10 cellular contexts compared by ENCODE assay signal in genomic region chr19:58562126-58563033, GRCh38. TPM values are rescaled to one million over a fixed set of nuclear protein-coding genes. Genes with fewer than 3 reads are reported as not detected.
DNase-seq lines count a peak whose midpoint lies in the region; ATAC-seq and TF ChIP-seq lines count a peak whose summit lies in the region.
"Had no signal": no experiment of that assay in that cellular context is flagged by ENCODE, and none has a peak within 500 bp of the region (broad histone marks: within the 10 kb centered on the region; RNA-seq: fewer than 3 reads in every experiment).

No MANE protein-coding gene starts in this region.

- peaks cover 14% of the 10 kb centered on the region for H3K36me3 Mint-ChIP-seq in endodermal cell (ENCODE audit: low read depth)
- H3K36me3 Mint-ChIP-seq in natural killer cell treated with Interleukin-12 subunit alpha and Interleukin-12 subunit beta and Interleukin-15 and Interleukin-18, amount 100 ng/mL, for 72 hours = peaks cover 8% of the 10 kb centered on the region
- peaks cover 1% of the 10 kb centered on the region for H3K36me3 Mint-ChIP-seq in progenitor cell of endocrine pancreas (ENCODE audit: insufficient read depth)

- H3K9me3 ChIP-seq in BLaER1 (no peaks in the 10 kb centered on the region), endodermal cell (ENCODE audit: control insufficient read depth, low read length) (no peaks in the 10 kb centered on the region)
- H3K9me3 ChIP-seq: HAP-1 had no signal

- peak overlapping the region; percentile 99 for H3K27ac ChIP-seq in BLaER1
- no peak overlapping the region for H3K27ac ChIP-seq in endodermal cell (ENCODE audit: low read depth, low read length)

- H3K36me3 ChIP-seq in BLaER1 = peaks cover 18% of the 10 kb centered on the region
- peaks cover 10% of the 10 kb centered on the region for H3K36me3 ChIP-seq in endodermal cell (ENCODE audit: control insufficient read depth, insufficient read depth, low read length)

- ATAC-seq in natural killer cell treated with Interleukin-12 subunit alpha and Interleukin-12 subunit beta and Interleukin-15 and Interleukin-18, amount 100 ng/mL, for 72 hours = peak in 1 of 2 donors; percentile 28
- no peak for ATAC-seq in HG03025 (IDR thresholded peaks at IDR 0.05; ENCODE audit: low FRiP score, unreplicated experiment)
- no peak for ATAC-seq in HG02610 (IDR thresholded peaks at IDR 0.05; ENCODE audit: unreplicated experiment)
- ATAC-seq in GM18498 (IDR thresholded peaks at IDR 0.05; ENCODE audit: unreplicated experiment) = no peak

- H3K4me3 ChIP-seq in BLaER1 (peak overlapping the region; percentile 63), endodermal cell (ENCODE audit: low read length) (peak overlapping the region; percentile 29)
- H3K4me3 ChIP-seq: HAP-1 had no signal

- WGBS in endodermal cell (ENCODE audit: insufficient coverage in 1 of 2, insufficient read length in 1 of 2), 2 experiments = 62 to 66% methylated on average over 62 to 107 of the region's 107 CpGs

- H3K4me3 Mint-ChIP-seq in endodermal cell = no peak overlapping the region
- H3K4me3 Mint-ChIP-seq in natural killer cell treated with Interleukin-12 subunit alpha and Interleukin-12 subunit beta and Interleukin-15 and Interleukin-18, amount 100 ng/mL, for 72 hours = peak overlapping the region; percentile 67
- no peak overlapping the region for H3K4me3 Mint-ChIP-seq in progenitor cell of endocrine pancreas (ENCODE audit: low read depth)

- H3K4me2 ChIP-seq in BLaER1 = peak overlapping the region; percentile 89

- H3K9ac ChIP-seq in BLaER1 (peak overlapping the region; percentile 69), endodermal cell (ENCODE audit: extremely low read depth, low read length, poor library complexity, severe bottlenecking) (no peak overlapping the region)

- TF ChIP-seq CTCF in endodermal cell (conservative IDR thresholded peaks at IDR 0.05) (no peak), progenitor cell of endocrine pancreas (IDR thresholded peaks at IDR 0.05; ENCODE audit: unreplicated experiment) (no peak)

- H3K27ac Mint-ChIP-seq in endodermal cell = no peak overlapping the region
- H3K27ac Mint-ChIP-seq in natural killer cell treated with Interleukin-12 subunit alpha and Interleukin-12 subunit beta and Interleukin-15 and Interleukin-18, amount 100 ng/mL, for 72 hours = peak overlapping the region; percentile 58 to 100
- H3K27ac Mint-ChIP-seq in progenitor cell of endocrine pancreas = no peak overlapping the region

- H3K4me1 ChIP-seq in BLaER1 (peaks cover 60% of the 10 kb centered on the region), endodermal cell (ENCODE audit: control insufficient read depth, insufficient read depth, low read length) (no peaks in the 10 kb centered on the region)

- peaks cover 7% of the 10 kb centered on the region for H4K20me1 ChIP-seq in BLaER1

- DNase-seq in RPMI7951 (ENCODE audit: low read depth) (peak; percentile 35), endodermal cell (peak; percentile 68), progenitor cell of endocrine pancreas (ENCODE audit: low spot score, unreplicated experiment) (no peak)
- DNase-seq in natural killer cell treated with Interleukin-12 subunit alpha and Interleukin-12 subunit beta and Interleukin-15 and Interleukin-18, amount 100 ng/mL, for 72 hours (ENCODE audit: low spot score) = peak; percentile 69

- H3K4me1 Mint-ChIP-seq in endodermal cell = no peaks in the 10 kb centered on the region
- H3K4me1 Mint-ChIP-seq in natural killer cell treated with Interleukin-12 subunit alpha and Interleukin-12 subunit beta and Interleukin-15 and Interleukin-18, amount 100 ng/mL, for 72 hours (ENCODE audit: low read depth in 2 of 2) = peaks cover 33 to 42% of the 10 kb centered on the region in 2 donors
- H3K4me1 Mint-ChIP-seq in progenitor cell of endocrine pancreas (ENCODE audit: low read depth) = peaks cover 12% of the 10 kb centered on the region

- H3K9me3 Mint-ChIP-seq in endodermal cell (no peaks in the 10 kb centered on the region), progenitor cell of endocrine pancreas (ENCODE audit: low read depth) (no peaks in the 10 kb centered on the region)
- H3K9me3 Mint-ChIP-seq in natural killer cell treated with Interleukin-12 subunit alpha and Interleukin-12 subunit beta and Interleukin-15 and Interleukin-18, amount 100 ng/mL, for 72 hours = no peaks in the 10 kb centered on the region
- H3K9me3 Mint-ChIP-seq: nephron had no signal

- H3K27me3 ChIP-seq in BLaER1 = no peaks in the 10 kb centered on the region
- peaks cover 6% of the 10 kb centered on the region for H3K27me3 ChIP-seq in endodermal cell (ENCODE audit: control insufficient read depth, insufficient read depth, low read length, poor library complexity, severe bottlenecking)

- H3K27me3 Mint-ChIP-seq in endodermal cell (ENCODE audit: insufficient read depth) (peaks cover 2% of the 10 kb centered on the region), progenitor cell of endocrine pancreas (no peaks in the 10 kb centered on the region)
- H3K27me3 Mint-ChIP-seq in natural killer cell treated with Interleukin-12 subunit alpha and Interleukin-12 subunit beta and Interleukin-15 and Interleukin-18, amount 100 ng/mL, for 72 hours = peaks cover 0 to 3% of the 10 kb centered on the region in 2 donors

RNA-seq across cellular contexts. Expression of gene UBE2M, which starts 4.0 kb away (rescaled TPM):
- 84.1 and 98.8 TPM in 2 replicates for total RNA-seq in RPMI7951 (2014; rRNA removed; shearing (Covaris generic))
- total RNA-seq in endodermal cell (100 to 1,000 TPM in 1 of 2 donors, 10 to 100 TPM in 1; 90.8 to 116 TPM), progenitor cell of endocrine pancreas (73.0 and 80.4 TPM in 2 replicates)
- polyA plus RNA-seq in endodermal cell (2013, experiment 1 of 2) = 92.6 TPM
- 101 TPM for polyA plus RNA-seq in endodermal cell (2013, experiment 2 of 2)
- total RNA-seq in natural killer cell treated with Interleukin-12 subunit alpha and Interleukin-12 subunit beta and Interleukin-15 and Interleukin-18, amount 100 ng/mL, for 72 hours = 100 to 1,000 TPM; 161 to 183 TPM

RNA-seq across cellular contexts. Expression of gene CHMP2A, which starts 7.5 kb away (rescaled TPM):
- 171 and 176 TPM in 2 replicates for total RNA-seq in RPMI7951 (2014; rRNA removed; shearing (Covaris generic))
- total RNA-seq in endodermal cell (100 to 1,000 TPM in 1 of 2 donors, 10 to 100 TPM in 1; 97.7 to 147 TPM), progenitor cell of endocrine pancreas (72.2 and 81.5 TPM in 2 replicates)
- polyA plus RNA-seq in endodermal cell (2013, experiment 1 of 2) = 99.3 TPM
- polyA plus RNA-seq in endodermal cell (2013, experiment 2 of 2) = 93.6 TPM
- total RNA-seq in natural killer cell treated with Interleukin-12 subunit alpha and Interleukin-12 subunit beta and Interleukin-15 and Interleukin-18, amount 100 ng/mL, for 72 hours = 10 to 100 TPM; 60.2 to 99.9 TPM

RNA-seq across cellular contexts. Expression of gene MZF1, which starts 10.8 kb away (rescaled TPM):
- total RNA-seq in RPMI7951 (2014; rRNA removed; shearing (Covaris generic)) = 6.5 and 10.2 TPM in 2 replicates
- 10 to 100 TPM; 24.3 to 33.1 TPM for total RNA-seq in endodermal cell
- polyA plus RNA-seq in endodermal cell (2013, experiment 1 of 2) = 26.1 TPM
- polyA plus RNA-seq in endodermal cell (2013, experiment 2 of 2) = 22.6 TPM
- total RNA-seq in natural killer cell treated with Interleukin-12 subunit alpha and Interleukin-12 subunit beta and Interleukin-15 and Interleukin-18, amount 100 ng/mL, for 72 hours = 10 to 100 TPM; 20.9 to 28.8 TPM
- total RNA-seq in progenitor cell of endocrine pancreas = 70.9 and 71.3 TPM in 2 replicates

RNA-seq across cellular contexts. Expression of gene TRIM28, which starts 18.5 kb away (rescaled TPM):
- total RNA-seq in RPMI7951 (2014; rRNA removed; shearing (Covaris generic)) = 304 and 391 TPM in 2 replicates
- total RNA-seq in endodermal cell (100 to 1,000 TPM; 809 to 859 TPM), progenitor cell of endocrine pancreas (699 and 731 TPM in 2 replicates)
- 758 TPM for polyA plus RNA-seq in endodermal cell (2013, experiment 1 of 2)
- polyA plus RNA-seq in endodermal cell (2013, experiment 2 of 2) = 628 TPM
- total RNA-seq in natural killer cell treated with Interleukin-12 subunit alpha and Interleukin-12 subunit beta and Interleukin-15 and Interleukin-18, amount 100 ng/mL, for 72 hours = 100 to 1,000 TPM; 424 to 774 TPM

RNA-seq across cellular contexts. Expression of gene ZBTB45, which starts 42.8 kb away (rescaled TPM):
- total RNA-seq in RPMI7951 (2014; rRNA removed; shearing (Covaris generic)) = 5.3 and 8.1 TPM in 2 replicates
- total RNA-seq in endodermal cell (10 to 100 TPM; 19.0 to 19.4 TPM), progenitor cell of endocrine pancreas (22.3 and 22.7 TPM in 2 replicates)
- polyA plus RNA-seq in endodermal cell (2013, experiment 1 of 2) = 19.3 TPM
- polyA plus RNA-seq in endodermal cell (2013, experiment 2 of 2) = 18.3 TPM
- total RNA-seq in natural killer cell treated with Interleukin-12 subunit alpha and Interleukin-12 subunit beta and Interleukin-15 and Interleukin-18, amount 100 ng/mL, for 72 hours = 10 to 100 TPM; 18.0 to 25.9 TPM

Comparison
In these comparisons a context has a peak if more than half of its experiments do, and no peak if none do; other contexts are left out.
1. H3K27ac Mint-ChIP-seq: peak in natural killer cell treated with Interleukin-12 subunit alpha and Interleukin-12 subunit beta and Interleukin-15 and Interleukin-18, amount 100 ng/mL, for 72 hours (2 of 2); none in endodermal cell (single experiment) and progenitor cell of endocrine pancreas (single experiment).